Comparison of ENCODE assay signal across 18 cellular contexts in the genomic region with DNA sequence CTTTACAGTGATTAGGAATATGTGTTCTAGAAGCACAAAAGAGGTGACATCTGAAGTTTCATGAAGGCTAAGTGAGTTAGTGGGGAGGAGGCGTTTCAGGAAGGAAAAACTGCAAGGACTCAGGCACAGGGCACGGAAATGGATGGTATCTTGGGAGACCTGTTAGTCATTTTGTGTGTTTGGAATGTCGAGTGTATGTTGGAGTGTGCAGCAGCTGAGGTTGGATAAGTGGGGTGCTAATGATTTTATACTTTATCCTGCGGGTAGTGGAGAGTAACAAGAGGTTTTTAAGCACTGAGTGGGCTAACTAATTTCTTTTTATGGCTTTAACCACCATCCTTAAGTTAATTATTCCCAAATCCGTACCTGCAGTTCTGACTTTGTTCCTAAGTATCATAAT.
"Had no signal": no experiment of that assay in that cellular context is flagged by ENCODE, and none has a peak within 500 bp of the region (broad histone marks: within the 10 kb centered on the region; RNA-seq: fewer than 3 reads in every experiment).

No MANE protein-coding gene starts in this region.

- H3K4me3 Mint-ChIP-seq: activated naive CD4-positive, alpha-beta T cell treated with anti-CD3 and anti-CD28 coated beads, Interleukin-2, amount 10 ng/mL, durations not matched to agents 7 days and 5 days; effector memory CD8-positive, alpha-beta T cell; memory B cell; naive thymus-derived CD4-positive, alpha-beta T cell had no signal

- H3K27ac ChIP-seq: heart right ventricle, pancreas, vagina had no signal

- H3K4me1 ChIP-seq: heart right ventricle, pancreas, vagina had no signal

- DNase-seq: activated CD4-positive, alpha-beta T cell treated with anti-CD3 and anti-CD28 coated beads, Interleukin-2, amount 50 U/mL, for 4 hours; activated CD4-positive, CD25-positive, alpha-beta regulatory T cell treated with anti-CD3 and anti-CD28 coated beads, Interleukin-2, amount 50 U/mL, for 72 hours; activated naive CD4-positive, alpha-beta T cell treated with anti-CD3 and anti-CD28 coated beads, Interleukin-2, amount 10 ng/mL, durations not matched to agents 7 days and 5 days; activated T-cell treated with anti-CD3 and anti-CD28 coated beads, Interleukin-2, amount 50 U/mL, for 1 hour; dermis blood vessel endothelial cell; effector memory CD8-positive, alpha-beta T cell; heart right ventricle; left colon; mucosa of descending colon; naive thymus-derived CD4-positive, alpha-beta T cell; pancreas; stimulated activated CD4-positive, alpha-beta T cell treated with anti-CD3 and anti-CD28 coated beads, Interleukin-12 subunit alpha, Interleukin-12 subunit beta, amount 100 ng/mL, for 4 hours; stimulated activated CD4-positive, alpha-beta T cell treated with anti-CD3 and anti-CD28 coated beads, Interleukin-2, amount 100 ng/mL, for 24 hours had no signal

- FAIRE-seq: astrocyte, bronchial epithelial cell, frontal cortex, pancreas had no signal

- H3K4me1 Mint-ChIP-seq: activated naive CD4-positive, alpha-beta T cell treated with anti-CD3 and anti-CD28 coated beads, Interleukin-2, amount 10 ng/mL, durations not matched to agents 7 days and 5 days; memory B cell; naive thymus-derived CD4-positive, alpha-beta T cell had no signal

- H3K36me3 ChIP-seq: heart right ventricle, pancreas, vagina had no signal

- ATAC-seq: effector memory CD8-positive, alpha-beta T cell; heart right ventricle; left colon; mucosa of descending colon; naive thymus-derived CD4-positive, alpha-beta T cell; pancreas had no signal

- H3K4me3 ChIP-seq: heart right ventricle, mucosa of descending colon, pancreas, vagina had no signal

- H3K36me3 Mint-ChIP-seq: activated naive CD4-positive, alpha-beta T cell treated with anti-CD3 and anti-CD28 coated beads, Interleukin-2, amount 10 ng/mL, durations not matched to agents 7 days and 5 days; memory B cell; naive thymus-derived CD4-positive, alpha-beta T cell had no signal

- H3K27me3 Mint-ChIP-seq: activated naive CD4-positive, alpha-beta T cell treated with anti-CD3 and anti-CD28 coated beads, Interleukin-2, amount 10 ng/mL, durations not matched to agents 7 days and 5 days; effector memory CD8-positive, alpha-beta T cell; memory B cell; naive thymus-derived CD4-positive, alpha-beta T cell had no signal

- H3K27ac Mint-ChIP-seq: activated naive CD4-positive, alpha-beta T cell treated with anti-CD3 and anti-CD28 coated beads, Interleukin-2, amount 10 ng/mL, durations not matched to agents 7 days and 5 days; effector memory CD8-positive, alpha-beta T cell; memory B cell; naive thymus-derived CD4-positive, alpha-beta T cell had no signal

- H3K27me3 ChIP-seq: heart right ventricle, pancreas, vagina had no signal

- H3K9me3 ChIP-seq: heart right ventricle, mucosa of descending colon, pancreas, vagina had no signal

- H3K9me3 Mint-ChIP-seq: activated naive CD4-positive, alpha-beta T cell treated with anti-CD3 and anti-CD28 coated beads, Interleukin-2, amount 10 ng/mL, durations not matched to agents 7 days and 5 days; memory B cell had no signal
